In the genomic region with DNA sequence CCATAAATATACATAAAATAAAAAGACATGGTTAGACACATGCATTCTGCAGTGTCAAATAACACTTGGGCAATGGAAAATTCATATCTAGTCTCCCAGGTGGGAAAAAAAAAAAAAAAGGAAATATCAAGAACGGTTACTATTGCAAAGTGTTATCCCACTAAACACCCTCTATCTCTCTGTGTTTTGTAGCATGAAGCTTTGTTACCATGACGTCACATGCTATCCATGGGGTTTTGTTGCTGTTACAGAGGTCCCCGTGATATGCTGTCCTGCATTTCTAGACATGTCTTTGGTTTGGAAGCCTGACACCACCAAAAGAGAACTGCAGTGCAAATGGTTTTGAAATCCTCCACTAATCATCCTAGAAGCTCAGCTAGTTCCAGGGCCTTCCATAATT, we compare ENCODE assay signal across 37 cellular contexts. TPM values are rescaled to one million over a fixed set of nuclear protein-coding genes. Genes with fewer than 3 reads are reported as not detected.
"Had no signal": no experiment of that assay in that cellular context is flagged by ENCODE, and none has a peak within 500 bp of the region (broad histone marks: within the 10 kb centered on the region; RNA-seq: fewer than 3 reads in every experiment).

No MANE protein-coding gene starts in this region.

- H3K4me1 Mint-ChIP-seq: activated B cell treated with CpG ODN at 0.5 μM for 24 hours; activated CD4-positive, alpha-beta T cell treated with anti-CD3 and anti-CD28 coated beads, Interleukin-2, amount 10 ng/mL, durations not matched to agents 24 days and 14 days; activated naive CD8-positive, alpha-beta T cell treated with anti-CD3 and anti-CD28 coated beads for 36 hours; activated T-helper 17 cell treated with anti-CD3 and anti-CD28 coated beads, Interleukin-2, amount 50 U/mL, for 72 hours had no signal

- H3K4me3 ChIP-seq: adrenal gland, body of pancreas, breast epithelium had no signal

- H3K36me3 ChIP-seq: adrenal gland, brain microvascular endothelial cell, breast epithelium had no signal

- H3K27me3 ChIP-seq: adrenal gland, body of pancreas, brain microvascular endothelial cell, breast epithelium had no signal

- H3K4me1 ChIP-seq: breast epithelium had no signal

- DNase-seq: activated B cell treated with CpG ODN at 0.5 μM for 24 hours; activated CD4-positive, alpha-beta memory T cell treated with anti-CD3 and anti-CD28 coated beads for 36 hours; activated CD4-positive, alpha-beta T cell treated with anti-CD3 and anti-CD28 coated beads for 4 hours; activated CD4-positive, alpha-beta T cell treated with anti-CD3 and anti-CD28 coated beads, Interleukin-2, amount 10 ng/mL, durations not matched to agents 24 days and 14 days; activated CD4-positive, alpha-beta T cell treated with anti-CD3 and anti-CD28 coated beads, Interleukin-2, amount 50 U/mL, for 1 hour; activated CD4-positive, alpha-beta T cell treated with anti-CD3 and anti-CD28 coated beads, Interleukin-2, amount 50 U/mL, for 4 hours; activated CD4-positive, CD25-positive, alpha-beta regulatory T cell treated with anti-CD3 and anti-CD28 coated beads, Interleukin-2, amount 50 U/mL, for 72 hours; activated CD8-positive, alpha-beta memory T cell treated with anti-CD3 and anti-CD28 coated beads, Interleukin-2, amount 50 U/mL, for 4 hours; activated CD8-positive, alpha-beta T cell treated with anti-CD3 and anti-CD28 coated beads for 36 hours; activated effector memory CD4-positive, alpha-beta T cell treated with anti-CD3 and anti-CD28 coated beads, Interleukin-2, amount 50 U/mL, for 16 hours; activated gamma-delta T cell treated with Interleukin-2 at 50 U/mL for 16 hours; activated naive CD4-positive, alpha-beta T cell; activated naive CD4-positive, alpha-beta T cell treated with anti-CD3 and anti-CD28 coated beads for 36 hours; activated naive CD4-positive, alpha-beta T cell treated with anti-CD3 and anti-CD28 coated beads, Interleukin-2, amount 50 U/mL, for 16 hours; activated naive CD8-positive, alpha-beta T cell treated with anti-CD3 and anti-CD28 coated beads for 36 hours; activated T-cell treated with anti-CD3 and anti-CD28 coated beads for 4 hours; activated T-cell treated with anti-CD3 and anti-CD28 coated beads, Interleukin-2, amount 50 U/mL, for 1 hour; activated T-cell treated with anti-CD3 and anti-CD28 coated beads, Interleukin-2, amount 50 U/mL, for 4 hours; activated T-cell treated with anti-CD3 and anti-CD28 coated beads, Interleukin-2, amount 50 U/mL, for 72 hours; adrenal gland; amniotic stem cell; aorta; body of pancreas; brain microvascular endothelial cell; central memory CD4-positive, alpha-beta T cell; T-helper 1 cell; T-helper 2 cell; T-helper 9 cell had no signal

- H3K4me3 Mint-ChIP-seq: activated B cell treated with CpG ODN at 0.5 μM for 24 hours; activated CD4-positive, alpha-beta memory T cell treated with anti-CD3 and anti-CD28 coated beads for 36 hours; activated CD4-positive, alpha-beta T cell treated with anti-CD3 and anti-CD28 coated beads, Interleukin-2, amount 10 ng/mL, durations not matched to agents 24 days and 14 days; activated CD8-positive, alpha-beta T cell treated with anti-CD3 and anti-CD28 coated beads for 36 hours; activated naive CD4-positive, alpha-beta T cell treated with anti-CD3 and anti-CD28 coated beads for 36 hours; activated naive CD8-positive, alpha-beta T cell treated with anti-CD3 and anti-CD28 coated beads for 36 hours; activated T-cell treated with anti-CD3 and anti-CD28 coated beads, Interleukin-2, amount 50 U/mL, for 4 hours; activated T-cell treated with anti-CD3 and anti-CD28 coated beads, Interleukin-2, amount 50 U/mL, for 72 hours; activated T-helper 1 cell treated with anti-CD3 and anti-CD28 coated beads, Interleukin-12 subunit alpha, Interleukin-12 subunit beta, Interleukin-2, Interleukin-4 antibody, amounts not matched to agents 30 ng/mL and 10 ng/mL and 1 ng/mL, durations not matched to agents 14 hours and 24 hours and 36 hours; activated T-helper 17 cell treated with anti-CD3 and anti-CD28 coated beads, Interleukin-2, amount 50 U/mL, for 72 hours; T-helper 1 cell treated with Interleukin-12 subunit alpha and Interleukin-12 subunit beta and Interleukin-4 antibody, amounts not matched to agents 30 μg/mL and 1 μg/mL, for 36 hours; T-helper 2 cell treated with Interferon-gamma antibody and Interleukin-4, amounts not matched to agents 5 μg/mL and 100 μg/mL, for 36 hours had no signal

- H3K9me3 Mint-ChIP-seq: activated CD4-positive, alpha-beta memory T cell treated with anti-CD3 and anti-CD28 coated beads for 36 hours; activated CD4-positive, alpha-beta T cell treated with anti-CD3 and anti-CD28 coated beads, Interleukin-2, amount 10 ng/mL, durations not matched to agents 24 days and 14 days; activated CD8-positive, alpha-beta T cell treated with anti-CD3 and anti-CD28 coated beads for 36 hours; activated naive CD4-positive, alpha-beta T cell treated with anti-CD3 and anti-CD28 coated beads for 36 hours; activated T-cell treated with anti-CD3 and anti-CD28 coated beads, Interleukin-2, amount 50 U/mL, for 72 hours; activated T-helper 1 cell treated with anti-CD3 and anti-CD28 coated beads, Interleukin-12 subunit alpha, Interleukin-12 subunit beta, Interleukin-2, Interleukin-4 antibody, amounts not matched to agents 30 ng/mL and 10 ng/mL and 1 ng/mL, durations not matched to agents 14 hours and 24 hours and 36 hours; activated T-helper 17 cell treated with anti-CD3 and anti-CD28 coated beads, Interleukin-2, amount 50 U/mL, for 72 hours; T-helper 1 cell treated with Interleukin-12 subunit alpha and Interleukin-12 subunit beta and Interleukin-4 antibody, amounts not matched to agents 30 μg/mL and 1 μg/mL, for 36 hours; T-helper 2 cell treated with Interferon-gamma antibody and Interleukin-4, amounts not matched to agents 5 μg/mL and 100 μg/mL, for 36 hours had no signal

- H3K9me3 ChIP-seq: adrenal gland, body of pancreas, breast epithelium had no signal

- FAIRE-seq: astrocyte, TTC549 had no signal

- H3K27ac ChIP-seq: adrenal gland, body of pancreas, brain microvascular endothelial cell, breast epithelium, VCaP had no signal

- H3K27ac Mint-ChIP-seq: activated B cell treated with CpG ODN at 0.5 μM for 24 hours; activated CD4-positive, alpha-beta memory T cell treated with anti-CD3 and anti-CD28 coated beads for 36 hours; activated CD4-positive, alpha-beta T cell treated with anti-CD3 and anti-CD28 coated beads, Interleukin-2, amount 10 ng/mL, durations not matched to agents 24 days and 14 days; activated CD8-positive, alpha-beta T cell treated with anti-CD3 and anti-CD28 coated beads for 36 hours; activated naive CD4-positive, alpha-beta T cell treated with anti-CD3 and anti-CD28 coated beads for 36 hours; activated naive CD4-positive, alpha-beta T cell treated with anti-CD3 and anti-CD28 coated beads, Interleukin-2, amount 50 U/mL, for 72 hours; activated naive CD8-positive, alpha-beta T cell treated with anti-CD3 and anti-CD28 coated beads for 36 hours; activated T-cell treated with anti-CD3 and anti-CD28 coated beads, Interleukin-2, amount 50 U/mL, for 72 hours; activated T-helper 1 cell treated with anti-CD3 and anti-CD28 coated beads, Interleukin-12 subunit alpha, Interleukin-12 subunit beta, Interleukin-2, Interleukin-4 antibody, amounts not matched to agents 30 ng/mL and 10 ng/mL and 1 ng/mL, durations not matched to agents 14 hours and 24 hours and 36 hours; activated T-helper 17 cell treated with anti-CD3 and anti-CD28 coated beads, Interleukin-2, amount 50 U/mL, for 72 hours; T-helper 1 cell treated with Interleukin-12 subunit alpha and Interleukin-12 subunit beta and Interleukin-4 antibody, amounts not matched to agents 30 μg/mL and 1 μg/mL, for 36 hours; T-helper 2 cell treated with Interferon-gamma antibody and Interleukin-4, amounts not matched to agents 5 μg/mL and 100 μg/mL, for 36 hours had no signal

- ATAC-seq: activated CD8-positive, alpha-beta T cell treated with anti-CD3 and anti-CD28 coated beads for 36 hours; activated naive CD4-positive, alpha-beta T cell treated with anti-CD3 and anti-CD28 coated beads, Interleukin-2, amount 50 U/mL, for 72 hours; activated T-cell treated with anti-CD3 and anti-CD28 coated beads, Interleukin-2, amount 50 U/mL, for 4 hours; activated T-cell treated with anti-CD3 and anti-CD28 coated beads, Interleukin-2, amount 50 U/mL, for 72 hours; activated T-helper 17 cell treated with anti-CD3 and anti-CD28 coated beads, Interleukin-2, amount 50 U/mL, for 72 hours; body of pancreas had no signal

- H3K36me3 Mint-ChIP-seq: activated CD4-positive, alpha-beta memory T cell treated with anti-CD3 and anti-CD28 coated beads for 36 hours; activated naive CD8-positive, alpha-beta T cell treated with anti-CD3 and anti-CD28 coated beads for 36 hours had no signal

RNA-seq across cellular contexts. Expression of gene TLR3, which starts 50.7 kb away (rescaled TPM):
- total RNA-seq: activated B cell treated with CpG ODN at 0.5 μM for 24 hours; activated CD4-positive, alpha-beta T cell treated with anti-CD3 and anti-CD28 coated beads, Interleukin-2, amount 10 ng/mL, durations not matched to agents 24 days and 14 days; activated CD8-positive, alpha-beta T cell treated with anti-CD3 and anti-CD28 coated beads for 36 hours; activated naive CD4-positive, alpha-beta T cell treated with anti-CD3 and anti-CD28 coated beads for 36 hours; activated naive CD8-positive, alpha-beta T cell treated with anti-CD3 and anti-CD28 coated beads for 36 hours; activated T-helper 1 cell treated with anti-CD3 and anti-CD28 coated beads, Interleukin-12 subunit alpha, Interleukin-12 subunit beta, Interleukin-2, Interleukin-4 antibody, amounts not matched to agents 30 ng/mL and 10 ng/mL and 1 ng/mL, durations not matched to agents 14 hours and 24 hours and 36 hours had no signal
